Comparison of ENCODE assay signal across 14 cellular contexts in genomic region chr2:189393440-189394111, GRCh38. TPM values are rescaled to one million over a fixed set of nuclear protein-coding genes. Genes with fewer than 3 reads are reported as not detected.
DNase-seq lines count a peak whose midpoint lies in the region; FAIRE-seq and TF ChIP-seq lines count a peak whose summit lies in the region.
"Had no signal": no experiment of that assay in that cellular context is flagged by ENCODE, and none has a peak within 500 bp of the region (broad histone marks: within the 10 kb centered on the region; RNA-seq: fewer than 3 reads in every experiment).

No MANE protein-coding gene starts in this region.

- in situ Hi-C loops in GM13977 (cut with MboI; ENCODE audit: low pct_unique_long_range_greater_than_20kb, low sequenced_read_pairs, unreplicated experiment), result no loop called here

- H3K27ac Mint-ChIP-seq in astrocyte (ENCODE audit: unreplicated experiment), result peak overlapping the region; percentile 91
- no peak overlapping the region for H3K27ac Mint-ChIP-seq in activated T-helper 1 cell treated with anti-CD3 and anti-CD28 coated beads, Interleukin-12 subunit alpha, Interleukin-12 subunit beta, Interleukin-2, Interleukin-4 antibody, amounts not matched to agents 30 ng/mL and 10 ng/mL and 1 ng/mL, durations not matched to agents 14 hours and 24 hours and 36 hours
- H3K27ac Mint-ChIP-seq: nephron had no signal

- H3K4me1 ChIP-seq in astrocyte (ENCODE audit: insufficient read depth, low read length) (peaks cover 10% of the 10 kb centered on the region), subcutaneous abdominal adipose tissue (ENCODE audit: control insufficient read depth in 5 of 5, insufficient read depth in 5 of 5, low read length in 5 of 5) (peaks cover 0 to 8% (median 0%) of the 10 kb centered on the region in 5 donors)

- H3K27me3 Mint-ChIP-seq in astrocyte (ENCODE audit: low read depth, unreplicated experiment), result peaks cover 2% of the 10 kb centered on the region
- H3K27me3 Mint-ChIP-seq in activated T-helper 1 cell treated with anti-CD3 and anti-CD28 coated beads, Interleukin-12 subunit alpha, Interleukin-12 subunit beta, Interleukin-2, Interleukin-4 antibody, amounts not matched to agents 30 ng/mL and 10 ng/mL and 1 ng/mL, durations not matched to agents 14 hours and 24 hours and 36 hours (ENCODE audit: insufficient read depth), result no peaks in the 10 kb centered on the region

- TF ChIP-seq CTCF in HFF-Myc (IDR thresholded peaks at IDR 0.05; ENCODE audit: low read depth, low read length, missing control alignments) (no peak), astrocyte (IDR thresholded peaks at IDR 0.05; ENCODE audit: insufficient read depth, low read depth, low read length) (no peak), GM13977 (IDR thresholded peaks at IDR 0.05; ENCODE audit: extremely low read depth, insufficient read depth, missing control alignments) (no peak)

- peaks cover 25% of the 10 kb centered on the region for H3K4me1 Mint-ChIP-seq in astrocyte (ENCODE audit: low read depth, unreplicated experiment)
- no peaks in the 10 kb centered on the region for H3K4me1 Mint-ChIP-seq in activated T-helper 1 cell treated with anti-CD3 and anti-CD28 coated beads, Interleukin-12 subunit alpha, Interleukin-12 subunit beta, Interleukin-2, Interleukin-4 antibody, amounts not matched to agents 30 ng/mL and 10 ng/mL and 1 ng/mL, durations not matched to agents 14 hours and 24 hours and 36 hours (ENCODE audit: low read depth)
- H3K4me1 Mint-ChIP-seq: nephron had no signal

- no peak overlapping the region for H2AFZ ChIP-seq in astrocyte (ENCODE audit: low read depth, low read length)

- DNase-seq in HFF-Myc (ENCODE audit: extremely low read depth, low read depth) (peak; percentile 93), astrocyte (ENCODE audit: low read depth) (peak; percentile 98), iris pigment epithelial cell (ENCODE audit: low read depth) (peak; percentile 98), caudate nucleus (lab: John Stamatoyannopoulos, UW) (no peak), GM13977 (ENCODE audit: low spot score) (no peak)
- no peak for DNase-seq in activated T-helper 1 cell treated with anti-CD3 and anti-CD28 coated beads, Interleukin-12 subunit alpha, Interleukin-12 subunit beta, Interleukin-2, Interleukin-4 antibody, amounts not matched to agents 30 ng/mL and 10 ng/mL and 1 ng/mL, durations not matched to agents 14 hours and 24 hours and 36 hours (ENCODE audit: low spot score)
- DNase-seq in stimulated activated CD4-positive, alpha-beta T cell treated with anti-CD3 and anti-CD28 coated beads, Interleukin-4, amount 100 ng/mL, for 24 hours, result no peak
- DNase-seq: activated CD8-positive, alpha-beta memory T cell treated with anti-CD3 and anti-CD28 coated beads for 24 hours; effector CD4-positive, alpha-beta T cell; GOT3; KG1 had no signal

- H3K4me3 ChIP-seq in HFF-Myc (replicated peaks; ENCODE audit: low read depth, low read length) (no peak overlapping the region), astrocyte (ENCODE audit: insufficient read depth, low read depth, low read length) (peak overlapping the region; percentile 25), subcutaneous abdominal adipose tissue (ENCODE audit: low read depth in 1 of 5, low read length in 5 of 5) (peak overlapping the region in 2 of 5 donors; percentile 25 to 26)
- H3K4me3 ChIP-seq: GM12878 had no signal

- H3K27me3 ChIP-seq in astrocyte (ENCODE audit: insufficient read depth, low read length) (no peaks in the 10 kb centered on the region), subcutaneous abdominal adipose tissue (ENCODE audit: control insufficient read depth in 5 of 5, insufficient read depth in 4 of 5, low read length in 5 of 5) (no peaks in the 10 kb centered on the region)

- H3K9me3 ChIP-seq in astrocyte (ENCODE audit: insufficient read depth, low read depth, low read length) (no peaks in the 10 kb centered on the region), subcutaneous abdominal adipose tissue (ENCODE audit: control insufficient read depth in 5 of 5, low read length in 5 of 5) (no peaks in the 10 kb centered on the region)

- H3K9ac ChIP-seq in astrocyte (ENCODE audit: low read length) (peak overlapping the region; percentile 31), subcutaneous abdominal adipose tissue (ENCODE audit: low read length in 5 of 5) (no peak overlapping the region)

- no peaks in the 10 kb centered on the region for H3K36me3 Mint-ChIP-seq in astrocyte (ENCODE audit: low read depth, unreplicated experiment)
- H3K36me3 Mint-ChIP-seq in activated T-helper 1 cell treated with anti-CD3 and anti-CD28 coated beads, Interleukin-12 subunit alpha, Interleukin-12 subunit beta, Interleukin-2, Interleukin-4 antibody, amounts not matched to agents 30 ng/mL and 10 ng/mL and 1 ng/mL, durations not matched to agents 14 hours and 24 hours and 36 hours (ENCODE audit: low read depth), result no peaks in the 10 kb centered on the region

- H3K36me3 ChIP-seq in astrocyte (ENCODE audit: insufficient read depth, low read length) (no peaks in the 10 kb centered on the region), subcutaneous abdominal adipose tissue (ENCODE audit: control insufficient read depth in 5 of 5, insufficient read depth in 5 of 5, low read length in 5 of 5) (no peaks in the 10 kb centered on the region)

- FAIRE-seq in astrocyte (lab: Jason Lieb, UNC), result peak; percentile 98
- FAIRE-seq: GM12878 had no signal

- no peaks in the 10 kb centered on the region for H3K9me3 Mint-ChIP-seq in astrocyte (ENCODE audit: unreplicated experiment)
- no peaks in the 10 kb centered on the region for H3K9me3 Mint-ChIP-seq in activated T-helper 1 cell treated with anti-CD3 and anti-CD28 coated beads, Interleukin-12 subunit alpha, Interleukin-12 subunit beta, Interleukin-2, Interleukin-4 antibody, amounts not matched to agents 30 ng/mL and 10 ng/mL and 1 ng/mL, durations not matched to agents 14 hours and 24 hours and 36 hours

- peak overlapping the region; percentile 2 for H3K4me3 Mint-ChIP-seq in astrocyte (ENCODE audit: unreplicated experiment)
- H3K4me3 Mint-ChIP-seq in activated T-helper 1 cell treated with anti-CD3 and anti-CD28 coated beads, Interleukin-12 subunit alpha, Interleukin-12 subunit beta, Interleukin-2, Interleukin-4 antibody, amounts not matched to agents 30 ng/mL and 10 ng/mL and 1 ng/mL, durations not matched to agents 14 hours and 24 hours and 36 hours, result no peak overlapping the region
- H3K4me3 Mint-ChIP-seq: nephron had no signal

- H3K4me2 ChIP-seq in astrocyte (ENCODE audit: low read length), result peak overlapping the region; percentile 71

- no peaks in the 10 kb centered on the region for H3K79me2 ChIP-seq in astrocyte (ENCODE audit: insufficient read depth, low read length)

- intact Hi-C loops in activated T-helper 1 cell treated with anti-CD3 and anti-CD28 coated beads, Interleukin-12 subunit alpha, Interleukin-12 subunit beta, Interleukin-2, Interleukin-4 antibody, amounts not matched to agents 30 ng/mL and 10 ng/mL and 1 ng/mL, durations not matched to agents 14 hours and 24 hours and 36 hours (cut with micrococcal nuclease), result no loop called here

- H4K20me1 ChIP-seq in astrocyte (ENCODE audit: insufficient read depth, low read length), result no peaks in the 10 kb centered on the region

- peak overlapping the region; percentile 67 for H3K27ac ChIP-seq in astrocyte (ENCODE audit: low read depth, low read length)
- H3K27ac ChIP-seq in subcutaneous abdominal adipose tissue (ENCODE audit: low read depth, low read length), result peak overlapping the region; percentile 69
- no peak overlapping the region for H3K27ac ChIP-seq in caudate nucleus (ENCODE audit: low read depth, low read length)

RNA-seq across cellular contexts. Expression of gene WDR75, which starts 47.7 kb away (rescaled TPM):
- 38.9 and 39.5 TPM in 2 replicates for total RNA-seq in astrocyte
- 108 and 112 TPM in 2 replicates for total RNA-seq in activated T-helper 1 cell treated with anti-CD3 and anti-CD28 coated beads, Interleukin-12 subunit alpha, Interleukin-12 subunit beta, Interleukin-2, Interleukin-4 antibody, amounts not matched to agents 30 ng/mL and 10 ng/mL and 1 ng/mL, durations not matched to agents 14 hours and 24 hours and 36 hours

Comparison
In these comparisons a context has a peak if more than half of its experiments do, and no peak if none do; other contexts are left out.
1. DNase-seq: peak in HFF-Myc (single experiment), astrocyte (single experiment) and iris pigment epithelial cell (single experiment); none in activated T-helper 1 cell treated with anti-CD3 and anti-CD28 coated beads, Interleukin-12 subunit alpha, Interleukin-12 subunit beta, Interleukin-2, Interleukin-4 antibody, amounts not matched to agents 30 ng/mL and 10 ng/mL and 1 ng/mL, durations not matched to agents 14 hours and 24 hours and 36 hours (single experiment), caudate nucleus (0 of 61), stimulated activated CD4-positive, alpha-beta T cell treated with anti-CD3 and anti-CD28 coated beads, Interleukin-4, amount 100 ng/mL, for 24 hours (single experiment) and GM13977 (single experiment).